ENCODE assay signal across 16 cellular contexts in genomic region chr9:73038089-73038509, GRCh38.
DNase-seq lines count a peak whose midpoint lies in the region; ATAC-seq, FAIRE-seq and TF ChIP-seq lines count a peak whose summit lies in the region.
"Had no signal": no experiment of that assay in that cellular context is flagged by ENCODE, and none has a peak within 500 bp of the region (broad histone marks: within the 10 kb centered on the region; RNA-seq: fewer than 3 reads in every experiment).

No MANE protein-coding gene starts in this region.

- H3K27me3 Mint-ChIP-seq in GM23338 (ENCODE audit: insufficient read depth, low read depth, poor library complexity) = no peaks in the 10 kb centered on the region
- peaks cover 28% of the 10 kb centered on the region for H3K27me3 Mint-ChIP-seq in activated T-cell treated with anti-CD3 and anti-CD28 coated beads, Interleukin-2, amount 50 U/mL, for 72 hours (ENCODE audit: low read depth)

- H2AFZ ChIP-seq in GM23338 (peak overlapping the region; percentile 94), smooth muscle cell (ENCODE audit: low read depth) (no peak overlapping the region)

- intact Hi-C loops in breast epithelium (cut with DNase I; ENCODE audit: low total_unique reads) = no loop called here
- intact Hi-C loops in lower lobe of right lung (cut with DNase I) = no loop called here

- no peak for FAIRE-seq in D721Med (lab: Jason Lieb, UNC)

- H3K36me3 ChIP-seq in GM23338 (ENCODE audit: insufficient read depth) (no peaks in the 10 kb centered on the region), breast epithelium (no peaks in the 10 kb centered on the region), lower lobe of right lung (no peaks in the 10 kb centered on the region), smooth muscle cell (ENCODE audit: low read depth) (no peaks in the 10 kb centered on the region)

- H3K27me3 ChIP-seq in GM23338 (ENCODE audit: insufficient read depth) (no peaks in the 10 kb centered on the region), breast epithelium (no peaks in the 10 kb centered on the region), lower lobe of right lung (ENCODE audit: low read depth) (no peaks in the 10 kb centered on the region), smooth muscle cell (ENCODE audit: low read depth) (peaks cover 12% of the 10 kb centered on the region)

- H3K9me3 ChIP-seq in breast epithelium = no peaks in the 10 kb centered on the region
- H3K9me3 ChIP-seq in lower lobe of right lung = no peaks in the 10 kb centered on the region
- H3K9me3 ChIP-seq in smooth muscle cell (replicated peaks; ENCODE audit: low read depth) = no peaks in the 10 kb centered on the region

- H3K27ac Mint-ChIP-seq in GM23338 = no peak overlapping the region
- H3K27ac Mint-ChIP-seq in activated T-cell treated with anti-CD3 and anti-CD28 coated beads, Interleukin-2, amount 50 U/mL, for 72 hours = no peak overlapping the region
- H3K27ac Mint-ChIP-seq: activated naive CD8-positive, alpha-beta T cell treated with anti-CD3 and anti-CD28 coated beads for 36 hours had no signal

- no peak overlapping the region for H3K4me2 ChIP-seq in GM23338
- peak overlapping the region; percentile 51 for H3K4me2 ChIP-seq in smooth muscle cell

- H3K27ac ChIP-seq in GM23338 (ENCODE audit: low read depth) (no peak overlapping the region), breast epithelium (peak overlapping the region; percentile 76 to 86), lower lobe of right lung (peak overlapping the region; percentile 71), smooth muscle cell (ENCODE audit: low read depth) (no peak overlapping the region)

- TF ChIP-seq POLR2A in breast epithelium (IDR thresholded peaks at IDR 0.05) = no peak

- H3K4me1 ChIP-seq in GM23338 (ENCODE audit: insufficient read depth) (peaks cover 14% of the 10 kb centered on the region), breast epithelium (no peaks in the 10 kb centered on the region), lower lobe of right lung (no peaks in the 10 kb centered on the region), smooth muscle cell (ENCODE audit: low read depth) (peaks cover 3% of the 10 kb centered on the region)

- H3K9me2 ChIP-seq in GM23338 (ENCODE audit: insufficient read depth) = 0 out of 2 replicates have a peak, but pooled peaks cover 5% of the 10 kb centered on the region

- H3K4me3 Mint-ChIP-seq in GM23338 = no peak overlapping the region
- H3K4me3 Mint-ChIP-seq in activated T-cell treated with anti-CD3 and anti-CD28 coated beads, Interleukin-2, amount 50 U/mL, for 72 hours = no peak overlapping the region
- H3K4me3 Mint-ChIP-seq: activated naive CD8-positive, alpha-beta T cell treated with anti-CD3 and anti-CD28 coated beads for 36 hours; naive B cell had no signal

- DNase-seq in GM23338 (ENCODE audit: low spot score) (no peak), breast epithelium (ENCODE audit: low spot score in 2 of 2) (no peak), lower lobe of right lung (no peak), smooth muscle cell (lab: John Stamatoyannopoulos, UW; ENCODE audit: unreplicated experiment) (no peak), Ammon's horn (ENCODE audit: low spot score) (no peak), D721Med (ENCODE audit: insufficient read length, low spot score) (no peak), SW 1271 (lab: John Stamatoyannopoulos, UW) (no peak)
- DNase-seq in activated T-cell treated with anti-CD3 and anti-CD28 coated beads, Interleukin-2, amount 50 U/mL, for 72 hours = no peak
- DNase-seq: activated CD4-positive, CD25-positive, alpha-beta regulatory T cell; activated naive CD8-positive, alpha-beta T cell treated with anti-CD3 and anti-CD28 coated beads for 36 hours; cortex of kidney; DMS153; Kasumi-1; naive B cell; NCI-H187 treated with DMSO at 0.1 percent for 48 hours had no signal

- ATAC-seq in GM23338 (no peak), lower lobe of right lung (no peak)
- no peak for ATAC-seq in activated T-cell treated with anti-CD3 and anti-CD28 coated beads, Interleukin-2, amount 50 U/mL, for 72 hours (replicated peaks in 1 of 2)

- 84% methylated on average over 4 of the region's 4 CpGs for whole genome bisulfite sequencing in smooth muscle cell (ENCODE audit: low lambda C conversion rate)

- no peaks in the 10 kb centered on the region for H3K36me3 Mint-ChIP-seq in GM23338 (ENCODE audit: low read depth)
- no peaks in the 10 kb centered on the region for H3K36me3 Mint-ChIP-seq in activated T-cell treated with anti-CD3 and anti-CD28 coated beads, Interleukin-2, amount 50 U/mL, for 72 hours (ENCODE audit: insufficient read depth in 2 of 2)
- H3K36me3 Mint-ChIP-seq: activated naive CD8-positive, alpha-beta T cell treated with anti-CD3 and anti-CD28 coated beads for 36 hours; naive B cell had no signal

- H3F3A ChIP-seq in GM23338 (replicated peaks; ENCODE audit: low read depth) (no peaks in the 10 kb centered on the region), smooth muscle cell (ENCODE audit: low read depth) (no peaks in the 10 kb centered on the region)

- H3K9ac ChIP-seq in smooth muscle cell (ENCODE audit: low read depth) = no peak overlapping the region

- no peak for TF ChIP-seq CTCF in GM23338 (conservative IDR thresholded peaks at IDR 0.05; ENCODE audit: low read depth in 2 of 2)
- no peak for TF ChIP-seq CTCF in breast epithelium (IDR thresholded peaks at IDR 0.05)
- no peak for TF ChIP-seq CTCF in lower lobe of right lung (IDR thresholded peaks at IDR 0.05)
- no peak for TF ChIP-seq CTCF in smooth muscle cell (IDR thresholded peaks at IDR 0.05; ENCODE audit: borderline replicate concordance, insufficient read depth, poor library complexity, severe bottlenecking)
- TF ChIP-seq CTCF in D721Med (IDR thresholded peaks at IDR 0.05; ENCODE audit: insufficient read depth, missing control alignments) = no peak

- peaks cover 8% of the 10 kb centered on the region for H3K4me1 Mint-ChIP-seq in GM23338
- H3K4me1 Mint-ChIP-seq in activated T-cell treated with anti-CD3 and anti-CD28 coated beads, Interleukin-2, amount 50 U/mL, for 72 hours (ENCODE audit: low read depth) = no peaks in the 10 kb centered on the region
- H3K4me1 Mint-ChIP-seq: activated naive CD8-positive, alpha-beta T cell treated with anti-CD3 and anti-CD28 coated beads for 36 hours; naive B cell had no signal

- H3K79me2 ChIP-seq in GM23338 (replicated peaks; ENCODE audit: insufficient read depth) (no peaks in the 10 kb centered on the region), smooth muscle cell (ENCODE audit: low read depth) (no peaks in the 10 kb centered on the region)

- no peaks in the 10 kb centered on the region for H3K9me3 Mint-ChIP-seq in GM23338
- no peaks in the 10 kb centered on the region for H3K9me3 Mint-ChIP-seq in activated T-cell treated with anti-CD3 and anti-CD28 coated beads, Interleukin-2, amount 50 U/mL, for 72 hours
- H3K9me3 Mint-ChIP-seq: activated naive CD8-positive, alpha-beta T cell treated with anti-CD3 and anti-CD28 coated beads for 36 hours; naive B cell had no signal

- H4K20me1 ChIP-seq in GM23338 (replicated peaks; ENCODE audit: insufficient read depth) (no peaks in the 10 kb centered on the region), smooth muscle cell (ENCODE audit: low read depth) (no peaks in the 10 kb centered on the region)

- H3K4me3 ChIP-seq in GM23338 (no peak overlapping the region), breast epithelium (peak overlapping the region in 2 of 3 donors; percentile 3 to 30), lower lobe of right lung (no peak overlapping the region), smooth muscle cell (no peak overlapping the region)
- H3K4me3 ChIP-seq: skin epidermis had no signal

Comparison
In these comparisons a context has a peak if more than half of its experiments do, and no peak if none do; other contexts are left out.
1. H3K27ac ChIP-seq: peak in breast epithelium (2 of 2) and lower lobe of right lung (single experiment); none in GM23338 (single experiment) and smooth muscle cell (single experiment).
2. H3K4me3 ChIP-seq: peak in breast epithelium (2 of 3); none in GM23338 (single experiment), lower lobe of right lung (single experiment) and smooth muscle cell (single experiment).